24 cellular contexts compared by ENCODE assay signal in genomic region chr7:12893292-12893691, GRCh38.
DNase-seq lines count a peak whose midpoint lies in the region; ATAC-seq and TF ChIP-seq lines count a peak whose summit lies in the region.
"Had no signal": no experiment of that assay in that cellular context is flagged by ENCODE, and none has a peak within 500 bp of the region (broad histone marks: within the 10 kb centered on the region; RNA-seq: fewer than 3 reads in every experiment).

No MANE protein-coding gene starts in this region.

- H3K9me3 ChIP-seq in breast epithelium = no peaks in the 10 kb centered on the region
- H3K9me3 ChIP-seq in mammary epithelial cell (replicated peaks; ENCODE audit: insufficient read depth, low read length) = no peaks in the 10 kb centered on the region
- H3K9me3 ChIP-seq: MG63, SK-N-SH had no signal

- TF ChIP-seq POLR2A in breast epithelium (IDR thresholded peaks at IDR 0.05) = no peak

- dilution Hi-C loops in mammary epithelial cell (cut with HindIII; ENCODE audit: low sequenced_read_pairs) = no loop called here

- BruUV-seq in MCF 10A (replicated peaks; lab: Mats Ljungman, UMichigan) (no TSS peak), mammary epithelial cell (replicated peaks; lab: Mats Ljungman, UMichigan) (no TSS peak)

- peak overlapping the region; percentile 51 for H3K27ac Mint-ChIP-seq in MCF 10A (ENCODE audit: low read depth, unreplicated experiment)
- H3K27ac Mint-ChIP-seq: CD4-positive, alpha-beta memory T cell had no signal

- CTCF ChIA-PET in MCF 10A (lab: Yijun Ruan, JAX) = interaction anchor here (0.6 kb wide), 1 partner anchor 79 kb away, joined by 3 read pairs; no protein-coding TSS in a partner anchor
- CTCF ChIA-PET in mammary epithelial cell (lab: Charles Lee; ENCODE audit: low non-redundant PET) = no interaction called here

- H3K4me3 ChIP-seq in breast epithelium (no peak overlapping the region), mammary epithelial cell (replicated peaks in 1 of 3; ENCODE audit: insufficient read depth in 1 of 3, low read depth in 2 of 3, low read length in 3 of 3) (no peak overlapping the region), fibroblast of pulmonary artery (replicated peaks; ENCODE audit: low read depth, low read length) (no peak overlapping the region)
- H3K4me3 ChIP-seq: GM23248, K562, MG63 had no signal

- H3K9me3 Mint-ChIP-seq in MCF 10A (ENCODE audit: unreplicated experiment) = peaks cover 5% of the 10 kb centered on the region
- H3K9me3 Mint-ChIP-seq: CD4-positive, alpha-beta memory T cell had no signal

- H3K79me2 ChIP-seq in mammary epithelial cell (ENCODE audit: insufficient read depth, low read length) = no peaks in the 10 kb centered on the region

- no peaks in the 10 kb centered on the region for H4K20me1 ChIP-seq in mammary epithelial cell (ENCODE audit: insufficient read depth, low read length)

- DNase-seq in MCF 10A (ENCODE audit: unreplicated experiment) (no peak), breast epithelium (ENCODE audit: low spot score in 2 of 2) (no peak), mammary epithelial cell (no peak), fibroblast of pulmonary artery (ENCODE audit: low read depth) (peak; percentile 50), G401 (ENCODE audit: low spot score) (no peak), medulla oblongata (ENCODE audit: extremely low spot score) (no peak), NCI-H146 (lab: John Stamatoyannopoulos, UW) (no peak)
- DNase-seq: C1 segment of cervical spinal cord; CD4-positive, alpha-beta memory T cell; COR-L47; EL; GF-D8; GM23248; H7; MG63; NCI-H1105 treated with DMSO at 0.1 percent for 48 hours; NCI-H2029; NCI-H446; NCI-H524 treated with DMSO at 0.1 percent for 48 hours; NCI-H774; SK-N-SH; SW 1271 had no signal

- H3K4me1 ChIP-seq in breast epithelium (no peaks in the 10 kb centered on the region), mammary epithelial cell (ENCODE audit: insufficient read depth, low read length) (peaks cover 6% of the 10 kb centered on the region)

- in situ Hi-C loops in mammary epithelial cell (cut with MboI; ENCODE audit: low sequenced_read_pairs in 2 of 2) (no loop called here), G401 (cut with HindIII; ENCODE audit: low sequenced_read_pairs) (no loop called here)

- H3K36me3 ChIP-seq in breast epithelium (no peaks in the 10 kb centered on the region), mammary epithelial cell (ENCODE audit: insufficient read depth, low read length) (no peaks in the 10 kb centered on the region)
- H3K36me3 ChIP-seq: MG63 had no signal

- H2AFZ ChIP-seq in mammary epithelial cell (ENCODE audit: low read depth, low read length) = no peak overlapping the region
- H2AFZ ChIP-seq: GM23248 had no signal

- no peak for TF ChIP-seq CTCF in MCF 10A (IDR thresholded peaks at IDR 0.05; ENCODE audit: unreplicated experiment)
- TF ChIP-seq CTCF in breast epithelium (IDR thresholded peaks at IDR 0.05) = no peak
- no peak for TF ChIP-seq CTCF in mammary epithelial cell (conservative IDR thresholded peaks at IDR 0.05 in 1 of 2, IDR thresholded peaks at IDR 0.05 in 1 of 2; ENCODE audit: extremely low read depth in 1 of 2, insufficient read depth in 1 of 2, low read depth in 1 of 2, low read length in 2 of 2)
- TF ChIP-seq CTCF in fibroblast of pulmonary artery (IDR thresholded peaks at IDR 0.05; ENCODE audit: low read length, missing control alignments) = no peak

- H3K27ac ChIP-seq in breast epithelium = no peak overlapping the region
- H3K27ac ChIP-seq in mammary epithelial cell (ENCODE audit: insufficient read depth, low read depth, low read length) = peak overlapping the region; percentile 22
- H3K27ac ChIP-seq: GM23248 had no signal

- no peak overlapping the region for H3K9ac ChIP-seq in mammary epithelial cell (ENCODE audit: insufficient read depth, low read length)
- H3K9ac ChIP-seq: GM23248, SK-N-SH had no signal

- H3K27me3 ChIP-seq in breast epithelium = no peaks in the 10 kb centered on the region
- no peaks in the 10 kb centered on the region for H3K27me3 ChIP-seq in mammary epithelial cell (ENCODE audit: insufficient read depth, low read length)
- H3K27me3 ChIP-seq: MG63 had no signal

- no peak overlapping the region for H3K4me3 Mint-ChIP-seq in MCF 10A (ENCODE audit: unreplicated experiment)
- H3K4me3 Mint-ChIP-seq: CD4-positive, alpha-beta memory T cell had no signal

- H3K36me3 Mint-ChIP-seq in MCF 10A (ENCODE audit: insufficient read depth, unreplicated experiment) = peaks cover 6% of the 10 kb centered on the region
- H3K36me3 Mint-ChIP-seq: CD4-positive, alpha-beta memory T cell had no signal

- POLR2A ChIA-PET in MCF 10A (lab: Yijun Ruan, JAX) = interaction anchor here (1.0 kb wide), 1 partner anchor 30 kb away, joined by 3 read pairs; no protein-coding TSS in a partner anchor

- no peak for ATAC-seq in HG02970 (IDR thresholded peaks at IDR 0.05; ENCODE audit: low FRiP score, unreplicated experiment)
- ATAC-seq: K562 had no signal

- H3K4me1 Mint-ChIP-seq in MCF 10A (ENCODE audit: insufficient read depth, unreplicated experiment) = peaks cover 11% of the 10 kb centered on the region
- H3K4me1 Mint-ChIP-seq: CD4-positive, alpha-beta memory T cell had no signal

- no peak overlapping the region for H3K4me2 ChIP-seq in mammary epithelial cell (ENCODE audit: insufficient read depth, low read depth, low read length)
- H3K4me2 ChIP-seq: SK-N-SH had no signal

- WGBS in mammary epithelial cell (ENCODE audit: low coverage, missing lambda C conversion rate) = 70% methylated on average over 2 of the region's 2 CpGs

- intact Hi-C loops in MCF 10A (cut with micrococcal nuclease) = no loop called here
- intact Hi-C loops in breast epithelium (cut with DNase I; ENCODE audit: low total_unique reads) = no loop called here
- intact Hi-C loops in mammary epithelial cell (cut with micrococcal nuclease) = loop anchor here (5.0 kb wide), 1 partner anchor 206 kb away; the partner anchor contains the start of gene ARL4A

- no peaks in the 10 kb centered on the region for H3K27me3 Mint-ChIP-seq in MCF 10A (ENCODE audit: insufficient read depth, unreplicated experiment)
- H3K27me3 Mint-ChIP-seq: CD4-positive, alpha-beta memory T cell had no signal
